15 cellular contexts compared by ENCODE assay signal in the genomic region with DNA sequence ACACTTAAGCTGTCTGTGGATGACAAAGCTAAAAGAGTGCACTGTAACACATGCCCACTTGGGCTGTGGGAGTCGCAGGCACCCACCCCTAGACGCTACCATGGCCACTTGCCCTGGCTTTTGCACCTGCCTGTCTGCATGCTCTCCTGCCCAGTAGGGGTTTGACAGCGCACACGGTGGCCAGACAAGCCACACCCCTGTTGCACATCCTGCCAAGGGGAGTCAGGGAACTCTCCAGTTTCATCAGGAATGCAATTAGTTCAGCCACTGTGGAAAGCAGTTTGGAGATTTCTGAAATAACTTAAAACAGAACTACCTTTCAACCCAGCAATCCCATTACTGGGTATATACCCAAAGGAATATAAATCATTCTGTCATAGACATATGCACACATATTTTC. TPM values are rescaled to one million over a fixed set of nuclear protein-coding genes. Genes with fewer than 3 reads are reported as not detected.
"Had no signal": no experiment of that assay in that cellular context is flagged by ENCODE, and none has a peak within 500 bp of the region (broad histone marks: within the 10 kb centered on the region; RNA-seq: fewer than 3 reads in every experiment).

No MANE protein-coding gene starts in this region.

RNA-seq across cellular contexts. Expression of gene TEKT4, which starts 35.7 kb away (rescaled TPM):
- total RNA-seq: colonic mucosa; dermis microvascular lymphatic vessel endothelial cell; endodermal cell; esophagus mucosa; esophagus squamous epithelium; gastrocnemius medialis; glomerular endothelial cell; left colon; left ventricle myocardium superior; lower leg skin; lung microvascular endothelial cell; mesothelial cell of epicardium; mucosa of descending colon; myocyte; naive thymus-derived CD8-positive, alpha-beta T cell had no signal
